Comparison of ENCODE assay signal across 12 cellular contexts in genomic region chr3:177419904-177420601, GRCh38.
A peak's percentile ranks its signal among the peaks of the same experiment; 100 is the strongest.
DNase-seq lines count a peak whose midpoint lies in the region; ATAC-seq, FAIRE-seq and TF ChIP-seq lines count a peak whose summit lies in the region.
"Had no signal": no experiment of that assay in that cellular context is flagged by ENCODE, and none has a peak within 500 bp of the region (broad histone marks: within the 10 kb centered on the region; RNA-seq: fewer than 3 reads in every experiment).

No MANE protein-coding gene starts in this region.

- DNase-seq in CD4-positive, CD25-positive, alpha-beta regulatory T cell: peak in 1 of 3 donors; percentile 47
- DNase-seq in HTR-8/SVneo (ENCODE audit: insufficient read length, low spot score): peak; percentile 31
- DNase-seq in mesenchymal stem cell: peak; percentile 34
- DNase-seq in tibial nerve (ENCODE audit: low spot score in 2 of 2): no peak
- DNase-seq in COLO668 (lab: John Stamatoyannopoulos, UW; ENCODE audit: unreplicated experiment): no peak
- no peak for DNase-seq in ACHN
- DNase-seq: NCI-H2081, SIG-M5 had no signal

- H3K27ac Mint-ChIP-seq in CD4-positive, CD25-positive, alpha-beta regulatory T cell: peak overlapping the region in 2 of 3 donors; percentile 37 to 53
- H3K27ac Mint-ChIP-seq: dendritic cell treated with granulocyte-macrophage colony-stimulating factor and Interleukin-4, amounts not matched to agents 40 ng/mL and 50 ng/mL, for 4 days had no signal

- no peaks in the 10 kb centered on the region for H3K9me3 ChIP-seq in CD4-positive, CD25-positive, alpha-beta regulatory T cell (ENCODE audit: control insufficient read depth in 2 of 2, low read length in 2 of 2)
- H3K9me3 ChIP-seq in mesenchymal stem cell (ENCODE audit: control insufficient read depth, low read length): no peaks in the 10 kb centered on the region
- no peaks in the 10 kb centered on the region for H3K9me3 ChIP-seq in tibial nerve

- peaks cover 16% of the 10 kb centered on the region for H3K4me1 ChIP-seq in CD4-positive, CD25-positive, alpha-beta regulatory T cell (ENCODE audit: control insufficient read depth, insufficient read depth, low read length, poor library complexity, severe bottlenecking)
- H3K4me1 ChIP-seq in mesenchymal stem cell (ENCODE audit: control insufficient read depth, insufficient read depth, low read depth, low read length) (peaks cover 2% of the 10 kb centered on the region), tibial nerve (no peaks in the 10 kb centered on the region)

- H3K4me3 ChIP-seq in CD4-positive, CD25-positive, alpha-beta regulatory T cell (ENCODE audit: low read depth, low read length): peak overlapping the region; percentile 20
- no peak overlapping the region for H3K4me3 ChIP-seq in mesenchymal stem cell (ENCODE audit: insufficient read depth in 1 of 2, low read depth in 1 of 2, low read length in 2 of 2)
- no peak overlapping the region for H3K4me3 ChIP-seq in tibial nerve
- H3K4me3 ChIP-seq: smooth muscle cell had no signal

- peak overlapping the region; percentile 4 for H2AK5ac ChIP-seq in mesenchymal stem cell (ENCODE audit: low read length, severe bottlenecking)

- in situ Hi-C loops in ACHN (cut with HindIII; ENCODE audit: low pct_ligation_motif_present, low pct_unique_long_range_greater_than_20kb, low sequenced_read_pairs): no loop called here

- no peak overlapping the region for H3K4me2 ChIP-seq in mesenchymal stem cell (ENCODE audit: low read length, poor library complexity, severe bottlenecking)
- H3K4me2 ChIP-seq: smooth muscle cell had no signal

- no peak for TF ChIP-seq EP300 in tibial nerve (IDR thresholded peaks at IDR 0.05)

- no peak for ATAC-seq in CD4-positive, CD25-positive, alpha-beta regulatory T cell (ENCODE audit: low read depth in 2 of 2)
- ATAC-seq in GM18868 (IDR thresholded peaks at IDR 0.05; ENCODE audit: unreplicated experiment) (peak; percentile 75), GM21717 (IDR thresholded peaks at IDR 0.05; ENCODE audit: unreplicated experiment) (no peak)

- no peaks in the 10 kb centered on the region for H3K27me3 Mint-ChIP-seq in CD4-positive, CD25-positive, alpha-beta regulatory T cell
- H3K27me3 Mint-ChIP-seq: dendritic cell treated with granulocyte-macrophage colony-stimulating factor and Interleukin-4, amounts not matched to agents 40 ng/mL and 50 ng/mL, for 4 days had no signal

- H2BK12ac ChIP-seq in mesenchymal stem cell (ENCODE audit: low read length in 2 of 2): peak overlapping the region; percentile 97 to 99

- H4K91ac ChIP-seq in mesenchymal stem cell (ENCODE audit: low read length): peak overlapping the region; percentile 92

- no peaks in the 10 kb centered on the region for H3K36me3 Mint-ChIP-seq in CD4-positive, CD25-positive, alpha-beta regulatory T cell

- H3K23ac ChIP-seq in mesenchymal stem cell (ENCODE audit: low read length in 2 of 2): no peak overlapping the region

- H3K18ac ChIP-seq in mesenchymal stem cell (ENCODE audit: low read depth in 1 of 2, low read length in 2 of 2): peak overlapping the region; percentile 95 to 96

- TF ChIP-seq CTCF in tibial nerve (IDR thresholded peaks at IDR 0.05): no peak

- H3K9me3 Mint-ChIP-seq in CD4-positive, CD25-positive, alpha-beta regulatory T cell: peaks cover 0 to 3% (median 0%) of the 10 kb centered on the region in 7 donors
- H3K9me3 Mint-ChIP-seq: dendritic cell treated with granulocyte-macrophage colony-stimulating factor and Interleukin-4, amounts not matched to agents 40 ng/mL and 50 ng/mL, for 4 days had no signal

- H3K9ac ChIP-seq in mesenchymal stem cell (ENCODE audit: low read length): no peak overlapping the region

- 59% methylated on average over 7 of the region's 7 CpGs for WGBS in mesenchymal stem cell
- WGBS in tibial nerve, 2 donors: 54 to 59% methylated on average over 7 of the region's 7 CpGs

- H2BK15ac ChIP-seq in mesenchymal stem cell (ENCODE audit: low read depth, poor library complexity, severe bottlenecking): no peak overlapping the region

- peaks cover 24 to 39% (median 30%) of the 10 kb centered on the region in 4 donors for H3K4me1 Mint-ChIP-seq in CD4-positive, CD25-positive, alpha-beta regulatory T cell

- H4K8ac ChIP-seq in mesenchymal stem cell (ENCODE audit: low read length): peak overlapping the region; percentile 59

- no peak overlapping the region for H3K4me3 Mint-ChIP-seq in CD4-positive, CD25-positive, alpha-beta regulatory T cell
- H3K4me3 Mint-ChIP-seq: dendritic cell treated with granulocyte-macrophage colony-stimulating factor and Interleukin-4, amounts not matched to agents 40 ng/mL and 50 ng/mL, for 4 days had no signal

- H3K79me1 ChIP-seq in mesenchymal stem cell (replicated peaks; ENCODE audit: low read length, poor library complexity, severe bottlenecking): no peaks in the 10 kb centered on the region

- H3K14ac ChIP-seq in mesenchymal stem cell (ENCODE audit: low read length in 2 of 2): peak overlapping the region in 1 of 2 experiments; percentile 26

- no peak for TF ChIP-seq POLR2A in tibial nerve (IDR thresholded peaks at IDR 0.05)

- H3K36me3 ChIP-seq in CD4-positive, CD25-positive, alpha-beta regulatory T cell (ENCODE audit: control insufficient read depth, insufficient read depth, low read length): no peaks in the 10 kb centered on the region
- H3K36me3 ChIP-seq in mesenchymal stem cell (ENCODE audit: control insufficient read depth in 1 of 2, insufficient read depth in 2 of 2, low read depth in 1 of 2, low read length in 2 of 2) (no peaks in the 10 kb centered on the region), tibial nerve (no peaks in the 10 kb centered on the region)

- H2AFZ ChIP-seq in mesenchymal stem cell (ENCODE audit: low read depth, low read length): peak overlapping the region; percentile 86

- H3K27me3 ChIP-seq in CD4-positive, CD25-positive, alpha-beta regulatory T cell (ENCODE audit: control insufficient read depth, insufficient read depth, low read length): no peaks in the 10 kb centered on the region
- H3K27me3 ChIP-seq in mesenchymal stem cell (ENCODE audit: control insufficient read depth in 1 of 2, insufficient read depth in 1 of 2, low read length in 2 of 2) (no peaks in the 10 kb centered on the region), tibial nerve (no peaks in the 10 kb centered on the region)

- peak overlapping the region; percentile 11 to 73 for H3K4ac ChIP-seq in mesenchymal stem cell (ENCODE audit: low read depth in 1 of 2, low read length in 2 of 2)

- H3K27ac ChIP-seq in CD4-positive, CD25-positive, alpha-beta regulatory T cell (ENCODE audit: insufficient read depth, low read length, poor library complexity, severe bottlenecking): no peak overlapping the region
- no peak overlapping the region for H3K27ac ChIP-seq in mesenchymal stem cell (ENCODE audit: low read length, poor library complexity, severe bottlenecking)
- no peak overlapping the region for H3K27ac ChIP-seq in tibial nerve

- H2BK5ac ChIP-seq in mesenchymal stem cell (ENCODE audit: low read depth, low read length, poor library complexity, severe bottlenecking): no peak overlapping the region

- FAIRE-seq in HTR-8/SVneo (lab: Jason Lieb, UNC): no peak

- peak overlapping the region; percentile 57 for H2BK120ac ChIP-seq in mesenchymal stem cell (ENCODE audit: low read depth, low read length)

Comparison
In these comparisons a context has a peak if more than half of its experiments do, and no peak if none do; other contexts are left out.
1. DNase-seq: peak in HTR-8/SVneo (single experiment) and mesenchymal stem cell (single experiment); none in tibial nerve (0 of 2), COLO668 (single experiment) and ACHN (single experiment).